In genomic region chr13:76937416-76937815, GRCh38 we compare ENCODE assay signal across 14 cellular contexts. TPM values are rescaled to one million over a fixed set of nuclear protein-coding genes. Genes with fewer than 3 reads are reported as not detected.
DNase-seq lines count a peak whose midpoint lies in the region; ATAC-seq, FAIRE-seq and TF ChIP-seq lines count a peak whose summit lies in the region.
"Had no signal": no experiment of that assay in that cellular context is flagged by ENCODE, and none has a peak within 500 bp of the region (broad histone marks: within the 10 kb centered on the region; RNA-seq: fewer than 3 reads in every experiment).

No MANE protein-coding gene starts in this region.

- H3K4me3 Mint-ChIP-seq in activated T-helper 1 cell treated with anti-CD3 and anti-CD28 coated beads, Interleukin-12 subunit alpha, Interleukin-12 subunit beta, Interleukin-2, Interleukin-4 antibody, amounts not matched to agents 30 ng/mL and 10 ng/mL and 1 ng/mL, durations not matched to agents 14 hours and 24 hours and 36 hours = no peak overlapping the region

- intact Hi-C loops in lower lobe of right lung (cut with DNase I) = no loop called here
- intact Hi-C loops in activated T-helper 1 cell treated with anti-CD3 and anti-CD28 coated beads, Interleukin-12 subunit alpha, Interleukin-12 subunit beta, Interleukin-2, Interleukin-4 antibody, amounts not matched to agents 30 ng/mL and 10 ng/mL and 1 ng/mL, durations not matched to agents 14 hours and 24 hours and 36 hours (cut with micrococcal nuclease) = no loop called here

- no peaks in the 10 kb centered on the region for H3K36me3 Mint-ChIP-seq in activated T-helper 1 cell treated with anti-CD3 and anti-CD28 coated beads, Interleukin-12 subunit alpha, Interleukin-12 subunit beta, Interleukin-2, Interleukin-4 antibody, amounts not matched to agents 30 ng/mL and 10 ng/mL and 1 ng/mL, durations not matched to agents 14 hours and 24 hours and 36 hours (ENCODE audit: low read depth)

- no peaks in the 10 kb centered on the region for H3K4me1 Mint-ChIP-seq in activated T-helper 1 cell treated with anti-CD3 and anti-CD28 coated beads, Interleukin-12 subunit alpha, Interleukin-12 subunit beta, Interleukin-2, Interleukin-4 antibody, amounts not matched to agents 30 ng/mL and 10 ng/mL and 1 ng/mL, durations not matched to agents 14 hours and 24 hours and 36 hours (ENCODE audit: low read depth)

- peaks cover 2% of the 10 kb centered on the region for H3K27me3 Mint-ChIP-seq in activated T-helper 1 cell treated with anti-CD3 and anti-CD28 coated beads, Interleukin-12 subunit alpha, Interleukin-12 subunit beta, Interleukin-2, Interleukin-4 antibody, amounts not matched to agents 30 ng/mL and 10 ng/mL and 1 ng/mL, durations not matched to agents 14 hours and 24 hours and 36 hours (ENCODE audit: insufficient read depth)

- H3K4me1 ChIP-seq in lower lobe of right lung = no peaks in the 10 kb centered on the region

- no peaks in the 10 kb centered on the region for H3K9me3 ChIP-seq in lower lobe of right lung

- H3K4me3 ChIP-seq in lower lobe of right lung = no peak overlapping the region

- no peak overlapping the region for H3K27ac Mint-ChIP-seq in activated T-helper 1 cell treated with anti-CD3 and anti-CD28 coated beads, Interleukin-12 subunit alpha, Interleukin-12 subunit beta, Interleukin-2, Interleukin-4 antibody, amounts not matched to agents 30 ng/mL and 10 ng/mL and 1 ng/mL, durations not matched to agents 14 hours and 24 hours and 36 hours

- no peaks in the 10 kb centered on the region for H3K27me3 ChIP-seq in lower lobe of right lung (ENCODE audit: low read depth)

- H3K27ac ChIP-seq in lower lobe of right lung = no peak overlapping the region

- DNase-seq in AG09319 (ENCODE audit: extremely low read depth, low read depth) (peak; percentile 73), HTR-8/SVneo (ENCODE audit: insufficient read length, low spot score) (peak; percentile 48), brain pericyte (ENCODE audit: low read depth, low spot score) (peak; percentile 81), lower lobe of right lung (no peak)
- DNase-seq in activated T-helper 1 cell treated with anti-CD3 and anti-CD28 coated beads, Interleukin-12 subunit alpha, Interleukin-12 subunit beta, Interleukin-2, Interleukin-4 antibody, amounts not matched to agents 30 ng/mL and 10 ng/mL and 1 ng/mL, durations not matched to agents 14 hours and 24 hours and 36 hours (ENCODE audit: low spot score) = no peak
- DNase-seq: NCI-H510A; stimulated activated CD4-positive, alpha-beta T cell treated with anti-CD3 and anti-CD28 coated beads, Interleukin-1b, Interleukin-23, amount 100 ng/mL, for 48 hours had no signal

- ATAC-seq in lower lobe of right lung (peak; percentile 39 to 45), HG03439 (IDR thresholded peaks at IDR 0.05; ENCODE audit: unreplicated experiment) (no peak), HG02678 (IDR thresholded peaks at IDR 0.05; ENCODE audit: unreplicated experiment) (no peak), HG03442 (IDR thresholded peaks at IDR 0.05; ENCODE audit: unreplicated experiment) (no peak)
- ATAC-seq: HepG2 had no signal

- no peaks in the 10 kb centered on the region for H3K36me3 ChIP-seq in lower lobe of right lung

- FAIRE-seq in HTR-8/SVneo (lab: Jason Lieb, UNC) = no peak
- FAIRE-seq: endometrium, HepG2 had no signal

- TF ChIP-seq CTCF in AG09319 (IDR thresholded peaks at IDR 0.05; ENCODE audit: low read depth, low read length) = no peak
- TF ChIP-seq CTCF in lower lobe of right lung (IDR thresholded peaks at IDR 0.05) = no peak

- no peaks in the 10 kb centered on the region for H3K9me3 Mint-ChIP-seq in activated T-helper 1 cell treated with anti-CD3 and anti-CD28 coated beads, Interleukin-12 subunit alpha, Interleukin-12 subunit beta, Interleukin-2, Interleukin-4 antibody, amounts not matched to agents 30 ng/mL and 10 ng/mL and 1 ng/mL, durations not matched to agents 14 hours and 24 hours and 36 hours

RNA-seq across cellular contexts. Expression of gene ACOD1, which starts 10.9 kb away (rescaled TPM):
- not detected for total RNA-seq in lower lobe of right lung
- not detected in 2 replicates for total RNA-seq in activated T-helper 1 cell treated with anti-CD3 and anti-CD28 coated beads, Interleukin-12 subunit alpha, Interleukin-12 subunit beta, Interleukin-2, Interleukin-4 antibody, amounts not matched to agents 30 ng/mL and 10 ng/mL and 1 ng/mL, durations not matched to agents 14 hours and 24 hours and 36 hours
- total RNA-seq: HepG2; mesenteric fat pad; T-helper 2 cell treated with Interferon-gamma antibody and Interleukin-4, amounts not matched to agents 100 ng/mL and 5 ng/mL, for 36 hours had no signal

RNA-seq across cellular contexts. Expression of gene KCTD12, which starts 51.2 kb away (rescaled TPM):
- 162 TPM for total RNA-seq in lower lobe of right lung
- total RNA-seq in activated T-helper 1 cell treated with anti-CD3 and anti-CD28 coated beads, Interleukin-12 subunit alpha, Interleukin-12 subunit beta, Interleukin-2, Interleukin-4 antibody, amounts not matched to agents 30 ng/mL and 10 ng/mL and 1 ng/mL, durations not matched to agents 14 hours and 24 hours and 36 hours = 10.4 and 10.7 TPM in 2 replicates
- total RNA-seq: HepG2 had no signal

RNA-seq across cellular contexts. Expression of gene CLN5, which starts 54.5 kb away (rescaled TPM):
- total RNA-seq in lower lobe of right lung = 38.2 TPM
- total RNA-seq in activated T-helper 1 cell treated with anti-CD3 and anti-CD28 coated beads, Interleukin-12 subunit alpha, Interleukin-12 subunit beta, Interleukin-2, Interleukin-4 antibody, amounts not matched to agents 30 ng/mL and 10 ng/mL and 1 ng/mL, durations not matched to agents 14 hours and 24 hours and 36 hours = 14.2 and 16.9 TPM in 2 replicates

Comparison
In these comparisons a context has a peak if more than half of its experiments do, and no peak if none do; other contexts are left out.
1. DNase-seq: peak in AG09319 (single experiment), HTR-8/SVneo (single experiment) and brain pericyte (single experiment); none in lower lobe of right lung (single experiment) and activated T-helper 1 cell treated with anti-CD3 and anti-CD28 coated beads, Interleukin-12 subunit alpha, Interleukin-12 subunit beta, Interleukin-2, Interleukin-4 antibody, amounts not matched to agents 30 ng/mL and 10 ng/mL and 1 ng/mL, durations not matched to agents 14 hours and 24 hours and 36 hours (single experiment).
2. ATAC-seq: peak in lower lobe of right lung (2 of 2); none in HG03439 (single experiment), HG02678 (single experiment) and HG03442 (single experiment).
3. RNA of gene KCTD12, which starts 51.2 kb away (total RNA-seq): 162 TPM in lower lobe of right lung (single experiment); 10.4 to 10.7 TPM in activated T-helper 1 cell treated with anti-CD3 and anti-CD28 coated beads, Interleukin-12 subunit alpha, Interleukin-12 subunit beta, Interleukin-2, Interleukin-4 antibody, amounts not matched to agents 30 ng/mL and 10 ng/mL and 1 ng/mL, durations not matched to agents 14 hours and 24 hours and 36 hours; every median in the first group is over 10 times any median in the second.